In genomic region chr9:76912631-76913275, GRCh38 we compare ENCODE assay signal across 11 cellular contexts. TPM values are rescaled to one million over a fixed set of nuclear protein-coding genes. Genes with fewer than 3 reads are reported as not detected.
DNase-seq lines count a peak whose midpoint lies in the region; ATAC-seq and TF ChIP-seq lines count a peak whose summit lies in the region.
"Had no signal": no experiment of that assay in that cellular context is flagged by ENCODE, and none has a peak within 500 bp of the region (broad histone marks: within the 10 kb centered on the region; RNA-seq: fewer than 3 reads in every experiment).

No MANE protein-coding gene starts in this region.

- no peak overlapping the region for H4K5ac ChIP-seq in H9 (ENCODE audit: insufficient read length, low read depth, low read length)

- no peak overlapping the region for H2BK20ac ChIP-seq in H9 (ENCODE audit: low read depth, low read length, poor library complexity, severe bottlenecking)

- in situ Hi-C loops in Caki2 (cut with HindIII; ENCODE audit: low pct_unique_long_range_greater_than_20kb, low sequenced_read_pairs) = no loop called here

- H3K4me1 ChIP-seq in foreskin keratinocyte (peaks cover 6% of the 10 kb centered on the region), left ventricle myocardium inferior (no peaks in the 10 kb centered on the region), H9 (ENCODE audit: insufficient read depth, low read length) (peaks cover 4% of the 10 kb centered on the region; the same call in 1 of the 2 replicates)
- H3K4me1 ChIP-seq: esophagus squamous epithelium had no signal

- no peak overlapping the region for H3K4me2 ChIP-seq in H9 (ENCODE audit: insufficient read depth, insufficient read length, low read length)

- no peaks in the 10 kb centered on the region for H3K79me1 ChIP-seq in H9 (ENCODE audit: insufficient read depth, low read depth, low read length, poor library complexity, severe bottlenecking)

- H2AK5ac ChIP-seq in H9 (ENCODE audit: insufficient read length, low read length) = no peak overlapping the region

- H2BK5ac ChIP-seq in H9 (ENCODE audit: insufficient read length, low read length) = no peak overlapping the region

- TF ChIP-seq CTCF in foreskin keratinocyte (conservative IDR thresholded peaks at IDR 0.05) (no peak), left ventricle myocardium inferior (IDR thresholded peaks at IDR 0.05; ENCODE audit: borderline replicate concordance) (no peak), H9 (conservative IDR thresholded peaks at IDR 0.05) (no peak)

- no peaks in the 10 kb centered on the region for H3K36me3 Mint-ChIP-seq in H9 (ENCODE audit: insufficient read depth in 1 of 3, low read depth in 3 of 3)

- DNase-seq in Caki2 (ENCODE audit: low read depth) (peak; percentile 21), RPMI7951 (ENCODE audit: low read depth) (peak; percentile 39), foreskin keratinocyte (peak in 1 of 2 donors; percentile 20), activated gamma-delta T cell (lab: John Stamatoyannopoulos, UW) (no peak), left ventricle myocardium inferior (no peak), H9 (no peak)
- DNase-seq: Calu3, esophagus squamous epithelium, NCI-H2227 treated with DMSO at 0.1 percent for 48 hours had no signal

- H3K27ac ChIP-seq in foreskin keratinocyte (no peak overlapping the region), left ventricle myocardium inferior (replicated peaks) (no peak overlapping the region), H9 (ENCODE audit: insufficient read length, low read depth, low read length) (no peak overlapping the region)
- H3K27ac ChIP-seq: esophagus squamous epithelium had no signal

- no peak overlapping the region for H4K8ac ChIP-seq in H9 (replicated peaks; ENCODE audit: insufficient read length, low read depth, low read length)

- peaks cover 12% of the 10 kb centered on the region for H3K9me3 ChIP-seq in left ventricle myocardium inferior (replicated peaks)
- H3K9me3 ChIP-seq in H9 (ENCODE audit: control insufficient read depth, low read depth, low read length) = no peaks in the 10 kb centered on the region
- H3K9me3 ChIP-seq: esophagus squamous epithelium had no signal

- no peak overlapping the region for H2BK15ac ChIP-seq in H9 (ENCODE audit: low read depth, low read length)

- no peak overlapping the region for H2BK12ac ChIP-seq in H9 (ENCODE audit: insufficient read length, low read depth, low read length)

- H3K18ac ChIP-seq in H9 (ENCODE audit: insufficient read length, low read depth, low read length) = no peak overlapping the region

- H4K91ac ChIP-seq in H9 (ENCODE audit: insufficient read length, low read depth, low read length) = no peak overlapping the region

- no peak overlapping the region for H3K27ac Mint-ChIP-seq in H9

- no peak overlapping the region for H2BK120ac ChIP-seq in H9 (ENCODE audit: low read depth, low read length, poor library complexity, severe bottlenecking)

- no peaks in the 10 kb centered on the region for H3K9me3 Mint-ChIP-seq in H9

- no peak overlapping the region for H2AFZ ChIP-seq in H9 (ENCODE audit: low read length)

- H3K56ac ChIP-seq in H9 (ENCODE audit: insufficient read length, low read depth, low read length) = no peak overlapping the region

- intact Hi-C loops in left ventricle myocardium inferior (cut with micrococcal nuclease) = no loop called here

- no peak overlapping the region for H3K4me3 Mint-ChIP-seq in H9

- no peak overlapping the region for H3K23ac ChIP-seq in H9 (ENCODE audit: insufficient read length, low read depth, low read length)

- H3K4me3 ChIP-seq in left ventricle myocardium inferior = no peak overlapping the region
- H3K4me3 ChIP-seq: esophagus squamous epithelium had no signal

- H3K23me2 ChIP-seq in H9 (ENCODE audit: insufficient read length, low read depth, low read length, poor library complexity, severe bottlenecking) = no peaks in the 10 kb centered on the region

- peaks cover 20% of the 10 kb centered on the region for H3K27me3 Mint-ChIP-seq in H9 (ENCODE audit: low read depth)

- no peaks in the 10 kb centered on the region for H3K36me3 ChIP-seq in left ventricle myocardium inferior
- H3K36me3 ChIP-seq: esophagus squamous epithelium had no signal

- no CpG with 5 or more reads among the region's 6 CpGs for WGBS in H9 (ENCODE audit: extremely low coverage, insufficient read length, low lambda C conversion rate)

- H3T11ph ChIP-seq in H9 (ENCODE audit: low read length) = no peak overlapping the region

- no peak overlapping the region for H3K14ac ChIP-seq in H9 (ENCODE audit: insufficient read depth, low read length)

- ATAC-seq in HG02798 (IDR thresholded peaks at IDR 0.05; ENCODE audit: poor library complexity, unreplicated experiment) (peak; percentile 40), foreskin keratinocyte (peak; percentile 73), GM18909 (IDR thresholded peaks at IDR 0.05; ENCODE audit: poor library complexity, unreplicated experiment) (no peak)

- H4K20me1 ChIP-seq in H9 (ENCODE audit: control insufficient read depth, insufficient read depth, insufficient read length) = no peaks in the 10 kb centered on the region

- H3K9ac ChIP-seq in H9 (ENCODE audit: extremely low read depth, insufficient read length, low read length) = no peak overlapping the region

- peaks cover 6 to 12% of the 10 kb centered on the region in 2 experiments for H3K4me1 Mint-ChIP-seq in H9

- peaks cover 50% of the 10 kb centered on the region for H3K27me3 ChIP-seq in foreskin keratinocyte
- peaks cover 16% of the 10 kb centered on the region for H3K27me3 ChIP-seq in left ventricle myocardium inferior (ENCODE audit: low read depth)
- no peaks in the 10 kb centered on the region for H3K27me3 ChIP-seq in H9 (ENCODE audit: insufficient read depth, low read length)

- H3K79me2 ChIP-seq in H9 (ENCODE audit: insufficient read depth, low read length) = no peaks in the 10 kb centered on the region

- H3K4ac ChIP-seq in H9 (ENCODE audit: low read depth, low read length) = no peak overlapping the region

RNA-seq across cellular contexts. Expression of gene PRUNE2, which starts 6.8 kb away (rescaled TPM):
- 6.6 TPM in 1 of 2 replicates, not detected in the other for total RNA-seq in Caki2 (2014; rRNA removed; shearing (Covaris generic); ENCODE audit: low replicate concordance)
- 0.10 and 0.12 TPM in 2 replicates for total RNA-seq in RPMI7951 (2014; rRNA removed; shearing (Covaris generic))
- total RNA-seq in foreskin keratinocyte (0.99 and 2.2 TPM in 2 replicates), left ventricle myocardium inferior (3.1 TPM), H9 (2021) (9.7 and 12.1 TPM in 2 replicates)
- 0.30 and 0.67 TPM in 2 replicates for polyA plus RNA-seq in foreskin keratinocyte

Comparison
In these comparisons a context has a peak if more than half of its experiments do, and no peak if none do; other contexts are left out.
1. DNase-seq: peak in Caki2 (single experiment) and RPMI7951 (single experiment); none in activated gamma-delta T cell (single experiment), left ventricle myocardium inferior (single experiment) and H9 (single experiment).